ENCODE assay signal across 1 cellular context in genomic region chr5:180071418-180072255, GRCh38.
TF ChIP-seq lines count a peak whose summit lies in the region.

TSS of gene RNF130 (minus strand) at chr5:180071759. CDS start at chr5:180071702, 57 bp downstream.

TF ChIP-seq in HepG2, 621 proteins besides CTCF, POLR2A, EP300 and RAD21 (continued from another document and continues in another):
- TF ChIP-seq GABPA (IDR thresholded peaks at IDR 0.05; ENCODE audit: low read depth, low read length) (no peak), GABPA (CRISPR knock-in tag; IDR thresholded peaks at IDR 0.05; ENCODE audit: low read depth) (no peak), ZNF710 (CRISPR knock-in tag; IDR thresholded peaks at IDR 0.05; ENCODE audit: borderline replicate concordance) (peak; percentile 44; the same call in 1 of the 2 replicates), ZNF24 (IDR thresholded peaks at IDR 0.05) (no peak), GATAD1 (CRISPR knock-in tag; IDR thresholded peaks at IDR 0.05) (0 out of 2 replicates have a peak, but pooled peaks have one; percentile 51), EZH2 (conservative IDR thresholded peaks at IDR 0.05; ENCODE audit: low read depth, low read length) (no peak), ZBTB42 (CRISPR knock-in tag; IDR thresholded peaks at IDR 0.05) (peak; percentile 92), ZNF691 (CRISPR knock-in tag; IDR thresholded peaks at IDR 0.05; ENCODE audit: borderline replicate concordance, low read depth) (peak; percentile 90), ZBTB38 (CRISPR knock-in tag; IDR thresholded peaks at IDR 0.05) (peak; percentile 97), FOXM1 (CRISPR knock-in tag; IDR thresholded peaks at IDR 0.05) (peak; percentile 94), CBFB (CRISPR knock-in tag; IDR thresholded peaks at IDR 0.05) (peak; percentile 89), RBAK (CRISPR knock-in tag; IDR thresholded peaks at IDR 0.05) (no peak), ZBTB34 (CRISPR knock-in tag; IDR thresholded peaks at IDR 0.05) (peak; percentile 84), ZNF629 (CRISPR knock-in tag; conservative IDR thresholded peaks at IDR 0.05) (no peak; the same call in 1 of the 2 replicates), THAP11 (CRISPR knock-in tag; IDR thresholded peaks at IDR 0.05) (peak; percentile 80), GZF1 (CRISPR knock-in tag; IDR thresholded peaks at IDR 0.05) (no peak), ZFAT (CRISPR knock-in tag; conservative IDR thresholded peaks at IDR 0.05) (no peak; the same call in 1 of the 2 replicates), ZNF766 (CRISPR knock-in tag; IDR thresholded peaks at IDR 0.05; ENCODE audit: borderline replicate concordance) (peak; percentile 99), E2F2 (CRISPR knock-in tag; IDR thresholded peaks at IDR 0.05; ENCODE audit: borderline replicate concordance) (0 out of 2 replicates have a peak, but pooled peaks have one; percentile 92), RBFOX2 (IDR thresholded peaks at IDR 0.05; ENCODE audit: low read depth, low read length) (peak; percentile 94), THRA (CRISPR knock-in tag; IDR thresholded peaks at IDR 0.05; ENCODE audit: borderline replicate concordance) (no peak; the same call in 1 of the 2 replicates), ZBTB21 (CRISPR knock-in tag; IDR thresholded peaks at IDR 0.05) (no peak), DRAP1 (CRISPR knock-in tag; IDR thresholded peaks at IDR 0.05) (no peak), SMAD9 (CRISPR knock-in tag; IDR thresholded peaks at IDR 0.05) (peak; percentile 98; the same call in 1 of the 2 replicates), TFDP1 (CRISPR knock-in tag; IDR thresholded peaks at IDR 0.05; ENCODE audit: borderline replicate concordance) (peak; percentile 100), RXRB (CRISPR knock-in tag; IDR thresholded peaks at IDR 0.05; ENCODE audit: borderline replicate concordance) (peak; percentile 80), DNMT3B (CRISPR knock-in tag; conservative IDR thresholded peaks at IDR 0.05) (0 out of 2 replicates have a peak, but pooled peaks have one; percentile 81), FOSL1 (CRISPR knock-in tag; IDR thresholded peaks at IDR 0.05; ENCODE audit: borderline replicate concordance) (no peak), ATF5 (CRISPR knock-in tag; IDR thresholded peaks at IDR 0.05; ENCODE audit: low read depth) (no peak), MXI1 (IDR thresholded peaks at IDR 0.05; ENCODE audit: borderline replicate concordance, low read depth, low read length) (peak; percentile 33; the same call in 1 of the 3 replicates), ARID3A (IDR thresholded peaks at IDR 0.05; ENCODE audit: low read depth, low read length) (no peak), ATF7-NPFF (CRISPR knock-in tag; IDR thresholded peaks at IDR 0.05; ENCODE audit: low read depth) (peak; percentile 100), ZNF224 (CRISPR knock-in tag; IDR thresholded peaks at IDR 0.05) (no peak), GPBP1L1 (CRISPR knock-in tag; IDR thresholded peaks at IDR 0.05) (no peak), ZNF747 (CRISPR knock-in tag; IDR thresholded peaks at IDR 0.05; ENCODE audit: borderline replicate concordance) (peak; percentile 99), ZNF740 (CRISPR knock-in tag; IDR thresholded peaks at IDR 0.05) (peak; percentile 76), HOXA5 (CRISPR knock-in tag; IDR thresholded peaks at IDR 0.05) (peak; percentile 96), ZNF609 (CRISPR knock-in tag; IDR thresholded peaks at IDR 0.05; ENCODE audit: borderline replicate concordance) (peak; percentile 57; the same call in 1 of the 2 replicates), JARID2 (CRISPR knock-in tag; IDR thresholded peaks at IDR 0.05; ENCODE audit: insufficient replicate concordance) (no peak), ZNF414 (CRISPR knock-in tag; IDR thresholded peaks at IDR 0.05) (peak; percentile 79; the same call in 1 of the 2 replicates), MAF1 (CRISPR knock-in tag; IDR thresholded peaks at IDR 0.05; ENCODE audit: borderline replicate concordance) (peak; percentile 83; the same call in 1 of the 2 replicates)
